8 cellular contexts compared by ENCODE assay signal in genomic region chr6:32244946-32245398, GRCh38. TPM values are rescaled to one million over a fixed set of nuclear protein-coding genes. Genes with fewer than 3 reads are reported as not detected.
DNase-seq lines count a peak whose midpoint lies in the region; ATAC-seq and TF ChIP-seq lines count a peak whose summit lies in the region.

No MANE protein-coding gene starts in this region.

- peak; percentile 93 for TF ChIP-seq CTCF in left lung (IDR thresholded peaks at IDR 0.05)

- ATAC-seq in left lung (peak; percentile 97), HG02571 (IDR thresholded peaks at IDR 0.05; ENCODE audit: unreplicated experiment) (no peak)

- peak overlapping the region; percentile 27 to 64 for H3K27ac ChIP-seq in left lung

- no peak overlapping the region for H3K4me3 ChIP-seq in left lung

- no peaks in the 10 kb centered on the region for H3K27me3 ChIP-seq in left lung

- DNase-seq in NCI-H2029 treated with DMSO at 0.1 percent for 48 hours (lab: John Stamatoyannopoulos, UW) (peak; percentile 4), NCI-H2029 (lab: John Stamatoyannopoulos, UW) (no peak), NCI-H146 treated with DMSO at 0.1 percent for 48 hours (lab: John Stamatoyannopoulos, UW; ENCODE audit: unreplicated experiment) (peak; percentile 7), cerebellar cortex (ENCODE audit: low spot score) (peak; percentile 88), left lung (peak; percentile 66 to 90)
- DNase-seq in activated CD4-positive, CD25-positive, alpha-beta regulatory T cell treated with anti-CD3 and anti-CD28 coated beads, Interleukin-2, amount 50 U/mL, for 72 hours = peak; percentile 74
- DNase-seq in stimulated activated CD4-positive, alpha-beta T cell treated with anti-CD3 and anti-CD28 coated beads, Interleukin-2, amount 100 ng/mL, for 24 hours = peak; percentile 78 to 81

- intact Hi-C loops in left lung (cut with DNase I) = loop anchor here in 1 of 2 donors (5.0 to 10.0 kb wide), 2 partner anchors 128 to 170 kb away; no protein-coding TSS in a partner anchor

- H3K36me3 ChIP-seq in left lung = no peaks in the 10 kb centered on the region

- no peaks in the 10 kb centered on the region for H3K9me3 ChIP-seq in left lung

- peaks cover 0 to 10% of the 10 kb centered on the region in 2 donors for H3K4me1 ChIP-seq in left lung

RNA-seq across cellular contexts. Expression of gene NOTCH4, which starts 21.1 kb away (rescaled TPM):
- 10 to 100 TPM; 37.0 to 58.4 TPM for total RNA-seq in left lung

RNA-seq across cellular contexts. Expression of gene GPSM3, which starts 52.5 kb away (rescaled TPM):
- total RNA-seq in left lung = 10 to 100 TPM; 24.4 to 81.7 TPM

RNA-seq across cellular contexts. Expression of gene PBX2, which starts 55.0 kb away (rescaled TPM):
- total RNA-seq in left lung = 10 to 100 TPM; 91.0 to 99.1 TPM
